In the genomic region with DNA sequence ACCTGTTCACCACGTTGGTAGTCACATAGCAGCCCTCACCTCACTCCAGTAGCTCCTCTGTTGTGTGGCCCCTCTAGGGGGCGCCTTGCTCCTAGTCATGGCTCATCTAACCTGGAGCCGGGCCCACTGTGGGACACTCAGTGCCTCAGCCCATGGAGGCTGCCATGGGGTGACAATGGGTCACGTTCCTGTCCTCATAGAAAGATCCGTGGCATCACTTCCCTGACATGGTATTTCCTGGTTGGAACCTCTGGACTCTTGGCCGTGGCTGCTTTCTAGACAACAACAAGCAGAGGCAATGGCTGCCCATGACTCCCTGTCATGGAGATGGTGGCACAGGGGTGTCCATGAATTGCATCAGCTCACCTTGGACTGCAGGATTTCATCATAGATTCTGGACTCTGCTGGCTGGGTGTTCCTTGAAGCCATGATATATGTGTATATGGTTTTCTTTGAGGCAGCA, we compare ENCODE assay signal across 10 cellular contexts. TPM values are rescaled to one million over a fixed set of nuclear protein-coding genes. Genes with fewer than 3 reads are reported as not detected.
DNase-seq lines count a peak whose midpoint lies in the region; ATAC-seq, FAIRE-seq and TF ChIP-seq lines count a peak whose summit lies in the region.
"Had no signal": no experiment of that assay in that cellular context is flagged by ENCODE, and none has a peak within 500 bp of the region (broad histone marks: within the 10 kb centered on the region; RNA-seq: fewer than 3 reads in every experiment).

No MANE protein-coding gene starts in this region.

- H3K27ac ChIP-seq in IMR-90 (ENCODE audit: insufficient read depth, low read length) (no peak overlapping the region), H1 (ENCODE audit: low read depth, low read length) (no peak overlapping the region), smooth muscle cell (ENCODE audit: low read depth) (no peak overlapping the region)

- H3K79me1 ChIP-seq in IMR-90 (ENCODE audit: low read depth in 1 of 2, low read length in 2 of 2) (no peaks in the 10 kb centered on the region), H1 (ENCODE audit: low read depth, low read length) (no peaks in the 10 kb centered on the region)

- no peak for TF ChIP-seq EP300 in H1 (IDR thresholded peaks at IDR 0.05; ENCODE audit: borderline replicate concordance in 1 of 2, low read depth in 2 of 2, low read length in 2 of 2)

- H3K4me3 ChIP-seq in IMR-90 (ENCODE audit: insufficient read depth, low read depth, low read length): no peak overlapping the region
- H3K4me3 ChIP-seq in H1 (ENCODE audit: extremely low read depth in 1 of 4, insufficient read depth in 2 of 4, low read depth in 3 of 4, low read length in 4 of 4): no peak overlapping the region
- H3K4me3 ChIP-seq in smooth muscle cell: no peak overlapping the region

- BruUV-seq in IMR-90 (replicated peaks; lab: Mats Ljungman, UMichigan): no TSS peak

- H4K91ac ChIP-seq in IMR-90 (ENCODE audit: insufficient read depth, low read depth, low read length) (no peak overlapping the region), H1 (replicated peaks; ENCODE audit: insufficient read length, low read length) (no peak overlapping the region)

- H3K79me2 ChIP-seq in H1 (ENCODE audit: control insufficient read depth in 1 of 2, insufficient read depth in 2 of 2, low read length in 2 of 2) (no peaks in the 10 kb centered on the region), smooth muscle cell (ENCODE audit: low read depth) (no peaks in the 10 kb centered on the region)

- H3K23ac ChIP-seq in IMR-90 (ENCODE audit: low read depth, low read length) (no peak overlapping the region), H1 (ENCODE audit: insufficient read length) (no peak overlapping the region)

- H3K4ac ChIP-seq in IMR-90 (ENCODE audit: low read depth, low read length) (no peak overlapping the region), H1 (replicated peaks; ENCODE audit: insufficient read length, low read depth, low read length) (no peak overlapping the region)

- no peak overlapping the region for H4K5ac ChIP-seq in IMR-90 (ENCODE audit: low read depth, low read length)
- H4K5ac ChIP-seq in H1 (ENCODE audit: insufficient read length, low read depth, low read length): no peak overlapping the region

- H2AK9ac ChIP-seq in IMR-90 (replicated peaks; ENCODE audit: low read depth, low read length, poor library complexity): peak overlapping the region; percentile 16

- H3K9me1 ChIP-seq in IMR-90 (ENCODE audit: insufficient read depth, low read length): no peaks in the 10 kb centered on the region

- dilution Hi-C loops in IMR-90 (cut with HindIII; ENCODE audit: low sequenced_read_pairs, unreplicated experiment): no loop called here

- H2BK5ac ChIP-seq in IMR-90 (ENCODE audit: low read depth, low read length, poor library complexity, severe bottlenecking): no peak overlapping the region
- no peak overlapping the region for H2BK5ac ChIP-seq in H1 (ENCODE audit: low read depth, low read length)

- H3K56ac ChIP-seq in IMR-90 (ENCODE audit: extremely low read depth, insufficient read depth, low read length) (no peak overlapping the region), H1 (replicated peaks; ENCODE audit: insufficient read length, low read depth, low read length) (no peak overlapping the region)

- intact Hi-C loops in IMR-90 (cut with micrococcal nuclease): no loop called here

- H3K18ac ChIP-seq in IMR-90 (ENCODE audit: low read depth, low read length) (no peak overlapping the region), H1 (ENCODE audit: extremely low read depth, low read length) (peak overlapping the region; percentile 29; the same call in 1 of the 2 replicates)

- H4K20me1 ChIP-seq in IMR-90 (ENCODE audit: insufficient read depth, low read length) (no peaks in the 10 kb centered on the region), H1 (replicated peaks in 1 of 2; ENCODE audit: control insufficient read depth in 1 of 2, insufficient read depth in 2 of 2, low read length in 2 of 2) (no peaks in the 10 kb centered on the region), smooth muscle cell (ENCODE audit: low read depth) (no peaks in the 10 kb centered on the region)

- H3K4me2 ChIP-seq in IMR-90 (ENCODE audit: low read depth, low read length): no peak overlapping the region
- no peak overlapping the region for H3K4me2 ChIP-seq in H1 (ENCODE audit: insufficient read depth in 1 of 2, low read depth in 2 of 2, low read length in 2 of 2)
- H3K4me2 ChIP-seq in smooth muscle cell: no peak overlapping the region

- CTCF ChIA-PET in IMR-90 (lab: Yijun Ruan, JAX): interaction anchor here (0.7 kb wide), 1 partner anchor 15 kb away, joined by 10 read pairs; no protein-coding TSS in a partner anchor
- CTCF ChIA-PET in H1 (lab: Charles Lee; ENCODE audit: partially characterized antibody): interaction anchor here (0.6 to 9.6 kb wide), 15 partner anchors 10 to 128 kb away, joined by 3 to 88 read pairs (median 4); no protein-coding TSS in a partner anchor

- H3F3A ChIP-seq in smooth muscle cell (ENCODE audit: low read depth): no peaks in the 10 kb centered on the region

- H4K8ac ChIP-seq in IMR-90 (ENCODE audit: low read depth in 2 of 2, low read length in 2 of 2): no peak overlapping the region
- H4K8ac ChIP-seq in H1 (ENCODE audit: extremely low read depth, insufficient read depth, low read length): no peak overlapping the region

- no peak overlapping the region for H2BK120ac ChIP-seq in IMR-90 (ENCODE audit: low read depth, low read length)
- H2BK120ac ChIP-seq in H1 (replicated peaks; ENCODE audit: low read depth, low read length): no peak overlapping the region

- H2BK20ac ChIP-seq in IMR-90 (ENCODE audit: low read depth, low read length) (no peak overlapping the region), H1 (ENCODE audit: low read length) (no peak overlapping the region)

- TF ChIP-seq RAD21 in IMR-90 (IDR thresholded peaks at IDR 0.05; ENCODE audit: low read length) (no peak), H1 (IDR thresholded peaks at IDR 0.05 in 1 of 2, conservative IDR thresholded peaks at IDR 0.05 in 1 of 2; ENCODE audit: low read depth in 2 of 2, low read length in 2 of 2) (peak; percentile 62 to 76)

- H3K27me3 ChIP-seq in IMR-90 (ENCODE audit: control insufficient read depth, insufficient read depth, low read length) (no peaks in the 10 kb centered on the region), H1 (replicated peaks in 1 of 4; ENCODE audit: control insufficient read depth in 3 of 4, extremely low read depth in 1 of 4, insufficient read depth in 3 of 4, low read length in 3 of 4) (no peaks in the 10 kb centered on the region), smooth muscle cell (ENCODE audit: low read depth) (no peaks in the 10 kb centered on the region)

- ATAC-seq in IMR-90 (ENCODE audit: low read depth): no peak
- no peak for ATAC-seq in GM19455 (IDR thresholded peaks at IDR 0.05; ENCODE audit: unreplicated experiment)

- no peak for TF ChIP-seq CTCF in IMR-90 (conservative IDR thresholded peaks at IDR 0.05; ENCODE audit: low read depth, low read length)
- TF ChIP-seq CTCF in H1 (IDR thresholded peaks at IDR 0.05; ENCODE audit: control extremely low read depth in 1 of 3, insufficient read depth in 1 of 3, low read depth in 1 of 3, low read length in 3 of 3): peak; percentile 66 to 77 (median 75)
- TF ChIP-seq CTCF in smooth muscle cell (IDR thresholded peaks at IDR 0.05; ENCODE audit: borderline replicate concordance, insufficient read depth, poor library complexity, severe bottlenecking): no peak

- 35% methylated on average over 4 of the region's 6 CpGs; no CpG with 5 or more reads in 1 of the 2 experiments for WGBS in IMR-90 (ENCODE audit: extremely low coverage in 2 of 2, insufficient read length in 1 of 2), 2 experiments
- WGBS in H1 (ENCODE audit: extremely low coverage in 1 of 2, insufficient coverage in 1 of 2, insufficient read length in 1 of 2, insufficient replicate concordance in 2 of 2, low coverage in 1 of 2, low lambda C conversion rate in 2 of 2, missing lambda C conversion rate in 1 of 2), 2 experiments: 70% methylated on average over 6 of the region's 6 CpGs; no CpG with 5 or more reads in 1 of the 2 experiments
- 79% methylated on average over 6 of the region's 6 CpGs for WGBS in smooth muscle cell (ENCODE audit: low lambda C conversion rate)

- in situ Hi-C loops in IMR-90 (cut with MboI; ENCODE audit: low sequenced_read_pairs): no loop called here

- no peaks in the 10 kb centered on the region for H3K36me3 ChIP-seq in IMR-90 (ENCODE audit: control insufficient read depth, insufficient read depth, low read length)
- H3K36me3 ChIP-seq in H1 (ENCODE audit: control insufficient read depth in 2 of 4, insufficient read depth in 4 of 4, low read length in 3 of 4): no peaks in the 10 kb centered on the region
- H3K36me3 ChIP-seq in smooth muscle cell (ENCODE audit: low read depth): no peaks in the 10 kb centered on the region

- FAIRE-seq in H1 (lab: Jason Lieb, UNC): no peak

- H3K4me1 ChIP-seq in IMR-90 (ENCODE audit: control insufficient read depth, insufficient read depth, low read length) (no peaks in the 10 kb centered on the region), H1 (replicated peaks in 1 of 4; ENCODE audit: control insufficient read depth in 3 of 4, insufficient read depth in 4 of 4, low read length in 3 of 4) (no peaks in the 10 kb centered on the region), smooth muscle cell (ENCODE audit: low read depth) (no peaks in the 10 kb centered on the region)

- H2BK15ac ChIP-seq in IMR-90 (ENCODE audit: low read depth, low read length) (no peak overlapping the region), H1 (ENCODE audit: low read length) (no peak overlapping the region)

- no peak overlapping the region for H3K14ac ChIP-seq in IMR-90 (replicated peaks; ENCODE audit: low read depth, low read length)
- H3K14ac ChIP-seq in H1 (ENCODE audit: insufficient read length): no peak overlapping the region

- 0 out of 2 replicates have a peak overlapping the region, but pooled peaks have one; percentile 64 for H2BK12ac ChIP-seq in H1 (ENCODE audit: low read depth, low read length)

- no peak overlapping the region for H2AK5ac ChIP-seq in IMR-90 (ENCODE audit: low read depth, low read length)
- H2AK5ac ChIP-seq in H1 (ENCODE audit: low read depth, low read length): no peak overlapping the region

- POLR2A ChIA-PET in IMR-90 (lab: Charles Lee; ENCODE audit: unreplicated experiment): no interaction called here
- POLR2A ChIA-PET in H1 (lab: Charles Lee; ENCODE audit: partially characterized antibody): no interaction called here

- no peaks in the 10 kb centered on the region for H3K23me2 ChIP-seq in H1 (ENCODE audit: low read depth, low read length)

- TF ChIP-seq POLR2A in IMR-90 (IDR thresholded peaks at IDR 0.05; ENCODE audit: low read depth, low read length) (no peak), H1 (IDR thresholded peaks at IDR 0.05; ENCODE audit: control extremely low read depth in 1 of 2, low read depth in 2 of 2, low read length in 2 of 2) (no peak)

- DNase-seq in IMR-90 (no peak), H1 (ENCODE audit: low read depth in 1 of 2, low spot score in 2 of 2) (peak; percentile 17 to 81), smooth muscle cell (lab: John Stamatoyannopoulos, UW; ENCODE audit: unreplicated experiment) (no peak), SKM-1 (lab: John Stamatoyannopoulos, UW; ENCODE audit: unreplicated experiment) (no peak), NCI-H1092 (lab: John Stamatoyannopoulos, UW) (no peak)
- DNase-seq in activated CD4-positive, alpha-beta T cell treated with anti-CD3 and anti-CD28 coated beads for 4 hours: peak; percentile 63 to 67
- DNase-seq in stimulated activated CD8-positive, alpha-beta memory T cell treated with anti-CD3 and anti-CD28 coated beads, Interleukin-4, amount 100 ng/mL, for 1 hour (ENCODE audit: low read depth in 2 of 2, low spot score in 1 of 2): peak; percentile 26 to 32
- DNase-seq: NCI-H187 had no signal

- H3K9ac ChIP-seq in IMR-90 (ENCODE audit: low read depth, low read length): no peak overlapping the region
- no peak overlapping the region for H3K9ac ChIP-seq in H1 (replicated peaks in 1 of 4; ENCODE audit: extremely low read depth in 1 of 4, low read depth in 3 of 4, low read length in 3 of 4)
- H3K9ac ChIP-seq in smooth muscle cell (ENCODE audit: low read depth): no peak overlapping the region

- H3K9me3 ChIP-seq in IMR-90 (ENCODE audit: control insufficient read depth, insufficient read depth, low read length): no peaks in the 10 kb centered on the region
- H3K9me3 ChIP-seq in H1 (ENCODE audit: insufficient read depth in 2 of 2, low read depth in 1 of 2, low read length in 1 of 2): no peaks in the 10 kb centered on the region
- H3K9me3 ChIP-seq in smooth muscle cell (replicated peaks; ENCODE audit: low read depth): no peaks in the 10 kb centered on the region

- H2AFZ ChIP-seq in IMR-90 (replicated peaks; ENCODE audit: low read length, poor library complexity): no peak overlapping the region
- H2AFZ ChIP-seq in H1 (ENCODE audit: low read length): no peak overlapping the region
- no peak overlapping the region for H2AFZ ChIP-seq in smooth muscle cell (ENCODE audit: low read depth)

RNA-seq across cellular contexts. Expression of a gene that starts 27.5 kb away (rescaled TPM):
- total RNA-seq in IMR-90 (2012; rRNA removed) (not detected in 2 replicates), smooth muscle cell (not detected in 2 replicates)
- polyA plus RNA-seq in IMR-90 (2012; rRNA removed) (not detected in 2 replicates), H1 (2011; rRNA removed) (not detected in 2 replicates), smooth muscle cell (not detected in 2 replicates)
- polyA plus RNA-seq in IMR-90 (2012; cell fraction: cytosol; rRNA removed): not detected in 2 replicates
- not detected in 2 replicates for polyA plus RNA-seq in IMR-90 (2012; cell fraction: nucleus; rRNA removed; ENCODE audit: low replicate concordance)
- total RNA-seq in H1 (2021; fragmentation: NEBNext Ultra II Directional; extraction: Animal tissue kit (Norgen Biotek cat#: 25700)): not detected in 2 replicates
- not detected for polyA plus RNA-seq in H1 (2011; cell fraction: cytosol; rRNA removed)
- polyA plus RNA-seq in H1 (2011; cell fraction: nucleus; rRNA removed): not detected
- not detected in 4 replicates for polyA plus RNA-seq in H1 (2012, experiment 1 of 2)
- polyA plus RNA-seq in H1 (2012, experiment 2 of 2): not detected
- not detected for polyA plus RNA-seq in H1 (2013, experiment 1 of 2)
- not detected for polyA plus RNA-seq in H1 (2013, experiment 2 of 2)
- not detected in 2 replicates for polyA minus RNA-seq in H1 (2011; rRNA and poly(A)+ RNA removed)
- not detected for polyA minus RNA-seq in H1 (2011; cell fraction: cytosol; rRNA and poly(A)+ RNA removed)
- not detected for polyA minus RNA-seq in H1 (2011; cell fraction: nucleus; rRNA and poly(A)+ RNA removed)
- total RNA-seq: cerebellum had no signal

RNA-seq across cellular contexts. Expression of a gene that starts 28.7 kb away (rescaled TPM):
- total RNA-seq in IMR-90 (2012; rRNA removed): not detected in 2 replicates
- not detected in 2 replicates for polyA plus RNA-seq in IMR-90 (2012; rRNA removed)
- not detected in 2 replicates for polyA plus RNA-seq in IMR-90 (2012; cell fraction: cytosol; rRNA removed)
- polyA plus RNA-seq in IMR-90 (2012; cell fraction: nucleus; rRNA removed; ENCODE audit: low replicate concordance): not detected in 2 replicates
- not detected in 2 replicates for total RNA-seq in H1 (2021; fragmentation: NEBNext Ultra II Directional; extraction: Animal tissue kit (Norgen Biotek cat#: 25700))
- polyA plus RNA-seq in H1 (2011; rRNA removed): not detected in 2 replicates
- not detected for polyA plus RNA-seq in H1 (2011; cell fraction: cytosol; rRNA removed)
- polyA plus RNA-seq in H1 (2011; cell fraction: nucleus; rRNA removed): not detected
- not detected in 4 replicates for polyA plus RNA-seq in H1 (2012, experiment 1 of 2)
- not detected for polyA plus RNA-seq in H1 (2012, experiment 2 of 2)
- not detected for polyA plus RNA-seq in H1 (2013, experiment 1 of 2)
- not detected for polyA plus RNA-seq in H1 (2013, experiment 2 of 2)
- polyA minus RNA-seq in H1 (2011; rRNA and poly(A)+ RNA removed): not detected in 2 replicates
- polyA minus RNA-seq in H1 (2011; cell fraction: cytosol; rRNA and poly(A)+ RNA removed): not detected
- polyA minus RNA-seq in H1 (2011; cell fraction: nucleus; rRNA and poly(A)+ RNA removed): not detected
- not detected in 2 replicates for total RNA-seq in smooth muscle cell
- not detected in 2 replicates for polyA plus RNA-seq in smooth muscle cell

Comparison
In these comparisons a context has a peak if more than half of its experiments do, and no peak if none do; other contexts are left out.
1. DNase-seq: peak in activated CD4-positive, alpha-beta T cell treated with anti-CD3 and anti-CD28 coated beads for 4 hours (2 of 2), H1 (2 of 2) and stimulated activated CD8-positive, alpha-beta memory T cell treated with anti-CD3 and anti-CD28 coated beads, Interleukin-4, amount 100 ng/mL, for 1 hour (2 of 2); none in IMR-90 (single experiment), smooth muscle cell (single experiment), SKM-1 (single experiment) and NCI-H1092 (single experiment).
2. CTCF ChIP-seq: peak in H1 (3 of 3); none in IMR-90 (single experiment) and smooth muscle cell (single experiment).